ENCODE assay signal across 8 cellular contexts in the genomic region with DNA sequence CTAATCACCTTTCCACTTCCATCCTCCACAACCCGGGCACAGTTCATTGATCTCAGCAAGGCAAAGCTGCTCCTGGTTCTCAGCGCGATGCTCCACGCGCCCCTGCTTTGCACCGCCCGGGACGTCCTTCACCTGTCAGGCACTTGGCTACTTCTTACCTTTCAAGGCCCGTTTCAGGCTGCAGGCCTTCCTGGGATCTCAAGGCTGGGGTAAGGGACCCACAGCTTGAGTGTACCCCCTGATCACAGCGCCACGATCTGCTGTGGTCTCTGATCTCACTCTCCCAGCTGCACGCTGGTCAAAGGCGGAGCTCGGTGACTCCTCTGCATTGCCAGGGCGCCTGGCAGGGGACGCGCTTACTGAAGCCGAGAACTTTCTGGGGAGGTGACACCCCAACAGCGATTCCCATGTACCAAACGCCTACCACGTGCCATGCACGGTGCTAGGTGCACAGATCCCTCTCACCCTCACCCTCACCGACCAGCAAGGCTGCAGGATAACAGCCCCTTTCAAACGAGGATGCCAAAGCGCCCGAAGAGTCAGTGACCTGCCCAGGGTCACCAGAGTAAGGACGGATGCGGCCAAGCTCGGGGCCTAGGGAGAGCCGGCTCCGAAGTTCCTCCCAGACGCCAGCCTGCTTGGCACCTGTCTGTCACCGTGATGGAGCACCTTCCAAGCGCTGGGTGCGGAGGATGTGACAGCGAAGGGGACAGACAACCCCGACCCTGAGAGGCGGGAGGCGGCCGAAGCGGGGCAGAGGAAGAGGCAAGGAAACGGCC. TPM values are rescaled to one million over a fixed set of nuclear protein-coding genes. Genes with fewer than 3 reads are reported as not detected.
A peak's percentile ranks its signal among the peaks of the same experiment; 100 is the strongest.
DNase-seq lines count a peak whose midpoint lies in the region; ATAC-seq and TF ChIP-seq lines count a peak whose summit lies in the region.

No MANE protein-coding gene starts in this region.

- no peak for TF ChIP-seq CTCF in Caco-2 (IDR thresholded peaks at IDR 0.05; ENCODE audit: insufficient read depth in 1 of 2, low read depth in 1 of 2, low read length in 1 of 2, severe bottlenecking in 1 of 2, unreplicated experiment in 1 of 2)
- TF ChIP-seq CTCF in GM20000 (IDR thresholded peaks at IDR 0.05; ENCODE audit: extremely low read depth, missing control alignments), result peak; percentile 10
- TF ChIP-seq CTCF in body of pancreas (IDR thresholded peaks at IDR 0.05), result no peak

- no peak overlapping the region for H3K27ac Mint-ChIP-seq in Caco-2 (ENCODE audit: unreplicated experiment)

- H3K9ac ChIP-seq in iPS-20b (ENCODE audit: low read depth, low read length) (peak overlapping the region; percentile 71; the same call in 1 of the 2 replicates), skeletal muscle tissue (ENCODE audit: low read depth in 1 of 3, low read length in 3 of 3) (peak overlapping the region; percentile 94 to 97 (median 96))

- intact Hi-C loops in Caco-2 (cut with micrococcal nuclease; ENCODE audit: unreplicated experiment), result loop anchor here (2.0 to 5.0 kb wide), 3 partner anchors 135 to 280 kb away; partner anchors contain the start of genes ADAM17 and ASAP2
- intact Hi-C loops in body of pancreas (cut with DNase I), result loop anchor here (5.0 kb wide), 1 partner anchor 280 kb away; no protein-coding TSS in a partner anchor

- H3K27ac ChIP-seq in body of pancreas (peak overlapping the region; percentile 68 to 87 (median 82)), iPS-20b (ENCODE audit: low read length) (no peak overlapping the region), skeletal muscle tissue (ENCODE audit: low read depth, low read length) (peak overlapping the region; percentile 81)

- TF ChIP-seq POLR2A in body of pancreas (IDR thresholded peaks at IDR 0.05), result no peak

- H3K9me3 ChIP-seq in Caco-2 (no peaks in the 10 kb centered on the region), body of pancreas (no peaks in the 10 kb centered on the region), iPS-20b (ENCODE audit: insufficient read depth, low read depth, low read length) (no peaks in the 10 kb centered on the region), skeletal muscle tissue (ENCODE audit: control insufficient read depth in 3 of 3, low read length in 3 of 3) (no peaks in the 10 kb centered on the region)

- 3 to 4% methylated on average over 21 to 42 of the region's 42 CpGs for WGBS in body of pancreas, 2 donors

- peaks cover 22% of the 10 kb centered on the region for H3K36me3 Mint-ChIP-seq in Caco-2 (ENCODE audit: insufficient read depth, unreplicated experiment)

- peaks cover 18% of the 10 kb centered on the region for H3K4me1 Mint-ChIP-seq in Caco-2 (ENCODE audit: low read depth, unreplicated experiment)

- H3K27me3 ChIP-seq in Caco-2 (replicated peaks; ENCODE audit: control insufficient read depth, insufficient read depth, low read length) (no peaks in the 10 kb centered on the region), body of pancreas (no peaks in the 10 kb centered on the region), iPS-20b (ENCODE audit: insufficient read depth, low read length) (peaks cover 11% of the 10 kb centered on the region), skeletal muscle tissue (ENCODE audit: control insufficient read depth in 3 of 3, insufficient read depth in 3 of 3, low read length in 3 of 3) (no peaks in the 10 kb centered on the region)

- H3K36me3 ChIP-seq in Caco-2 (ENCODE audit: control insufficient read depth, insufficient read depth, low read length) (no peaks in the 10 kb centered on the region; the same call in 1 of the 2 replicates), body of pancreas (replicated peaks in 1 of 2; ENCODE audit: insufficient read depth in 1 of 2, low read depth in 2 of 2) (no peaks in the 10 kb centered on the region), iPS-20b (ENCODE audit: insufficient read depth, low read depth, low read length) (0 out of 2 replicates have a peak, but pooled peaks cover 7% of the 10 kb centered on the region), skeletal muscle tissue (ENCODE audit: control insufficient read depth in 3 of 3, insufficient read depth in 3 of 3, low read length in 3 of 3) (peaks cover 0 to under 1% (median 0%) of the 10 kb centered on the region in 3 donors)

- H3K4me1 ChIP-seq in Caco-2, result peaks cover 9% of the 10 kb centered on the region
- peaks cover 19% of the 10 kb centered on the region for H3K4me1 ChIP-seq in body of pancreas
- peaks cover 12% of the 10 kb centered on the region for H3K4me1 ChIP-seq in iPS-20b (ENCODE audit: insufficient read depth, low read length)
- peaks cover 20 to 35% (median 31%) of the 10 kb centered on the region in 3 donors for H3K4me1 ChIP-seq in skeletal muscle tissue (ENCODE audit: control insufficient read depth in 3 of 3, insufficient read depth in 3 of 3, low read length in 3 of 3)

- POLR2A ChIA-PET in Caco-2 (lab: Charles Lee), result interaction anchor here (0.5 to 0.8 kb wide), 3 partner anchors 51 to 1423 kb away, joined by 4 to 6 read pairs (median 5); no protein-coding TSS in a partner anchor

- H3K9me3 Mint-ChIP-seq in Caco-2 (ENCODE audit: unreplicated experiment), result no peaks in the 10 kb centered on the region

- CTCF ChIA-PET in Caco-2 (lab: Charles Lee), result interaction anchor here (0.6 to 1.0 kb wide), 8 partner anchors 41 to 284 kb away, joined by 3 to 5 read pairs (median 3); no protein-coding TSS in a partner anchor

- H3K27me3 Mint-ChIP-seq in Caco-2 (ENCODE audit: insufficient read depth, unreplicated experiment), result no peaks in the 10 kb centered on the region

- peak; percentile 7 for ATAC-seq in body of pancreas

- peak overlapping the region; percentile 89 for H3K4me3 ChIP-seq in Caco-2 (ENCODE audit: low read depth, low read length)
- H3K4me3 ChIP-seq in body of pancreas, result peak overlapping the region; percentile 85 to 93
- H3K4me3 ChIP-seq in iPS-20b (ENCODE audit: low read length), result peak overlapping the region; percentile 82
- H3K4me3 ChIP-seq in skeletal muscle tissue (ENCODE audit: low read length in 3 of 3), result peak overlapping the region; percentile 97 to 98 (median 97)

- no TSS peak for BruUV-seq in Caco-2 (replicated peaks; lab: Mats Ljungman, UMichigan)

- H3K4me3 Mint-ChIP-seq in Caco-2 (ENCODE audit: unreplicated experiment), result no peak overlapping the region

- DNase-seq in Caco-2 (peak in 1 of 2 experiments; percentile 34), GM20000 (ENCODE audit: low spot score) (peak; percentile 60), HK-2 (ENCODE audit: unreplicated experiment) (peak; percentile 38), T-helper 1 cell (peak in 4 of 5 donors; percentile 16 to 58 (median 23)), body of pancreas (peak; percentile 31 to 53 (median 34)), NCI-H226 (no peak)

RNA-seq across cellular contexts. Expression of gene ITGB1BP1, which starts 0.8 kb away (rescaled TPM):
- total RNA-seq in Caco-2 (2022), result 82.4 and 107 TPM in 2 replicates
- total RNA-seq in body of pancreas, result 10 to 100 TPM; 16.6 to 28.3 TPM
- total RNA-seq in skeletal muscle tissue, result 37.1 TPM

RNA-seq across cellular contexts. Expression of gene CPSF3, which starts 0.9 kb away (rescaled TPM):
- total RNA-seq in Caco-2 (2022) (80.6 and 95.0 TPM in 2 replicates), body of pancreas (10 to 100 TPM; 11.2 to 84.0 TPM), skeletal muscle tissue (27.7 TPM)

RNA-seq across cellular contexts. Expression of gene IAH1, which starts 51.8 kb away (rescaled TPM):
- total RNA-seq in Caco-2 (2022) (56.5 and 57.8 TPM in 2 replicates), body of pancreas (10 to 100 TPM; 10.2 to 25.4 TPM), skeletal muscle tissue (57.9 TPM)
